In the genomic region with DNA sequence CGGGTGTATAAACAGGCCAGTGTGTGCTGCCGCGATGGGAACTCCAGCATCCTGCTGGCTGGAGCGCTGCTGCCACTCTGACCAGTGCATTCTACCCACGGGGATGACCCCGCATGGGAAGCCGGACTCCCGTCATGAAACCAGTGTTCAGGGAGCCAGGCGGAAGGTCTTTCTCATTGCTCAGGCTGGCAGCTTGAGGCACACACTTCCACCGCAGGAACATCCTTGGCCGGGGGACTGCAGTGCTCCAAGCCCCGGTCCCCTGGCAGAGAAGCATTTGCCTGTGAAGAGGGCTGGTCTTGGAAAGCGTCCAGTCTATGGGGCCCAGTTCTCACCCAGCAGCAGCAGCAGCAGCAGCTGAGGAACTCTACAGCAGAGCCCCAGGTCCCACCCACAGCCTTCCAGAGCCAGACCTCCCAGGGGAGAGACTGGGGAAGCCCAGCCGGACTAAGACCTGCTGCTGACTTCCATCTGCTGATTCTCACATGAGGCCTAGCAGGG, we compare ENCODE assay signal across 10 cellular contexts.
DNase-seq lines count a peak whose midpoint lies in the region; ATAC-seq and TF ChIP-seq lines count a peak whose summit lies in the region.
"Had no signal": no experiment of that assay in that cellular context is flagged by ENCODE, and none has a peak within 500 bp of the region (broad histone marks: within the 10 kb centered on the region; RNA-seq: fewer than 3 reads in every experiment).

No MANE protein-coding gene starts in this region.

- TF ChIP-seq CTCF in WERI-Rb-1 (IDR thresholded peaks at IDR 0.05; ENCODE audit: low read depth, low read length), result no peak
- no peak for TF ChIP-seq CTCF in testis (IDR thresholded peaks at IDR 0.05)

- H3K27me3 ChIP-seq in WERI-Rb-1 (ENCODE audit: insufficient read depth, low read depth, severe bottlenecking), result no peaks in the 10 kb centered on the region
- no peaks in the 10 kb centered on the region for H3K27me3 ChIP-seq in testis
- H3K27me3 ChIP-seq: ascending aorta had no signal

- no peak for ATAC-seq in HG02610 (IDR thresholded peaks at IDR 0.05; ENCODE audit: unreplicated experiment)

- H3K4me3 ChIP-seq in WERI-Rb-1 (ENCODE audit: low read depth, low read length), result no peak overlapping the region
- H3K4me3 ChIP-seq in testis, result no peak overlapping the region
- H3K4me3 ChIP-seq: ascending aorta had no signal

- WGBS in testis, 2 donors, result 65 to 68% methylated on average over 10 to 13 of the region's 14 CpGs

- peaks cover 11% of the 10 kb centered on the region for H3K4me1 ChIP-seq in testis

- DNase-seq in NCI-H524 (lab: John Stamatoyannopoulos, UW), result peak; percentile 28 to 65
- DNase-seq in NCI-H524 treated with DMSO at 0.1 percent for 48 hours (lab: John Stamatoyannopoulos, UW), result no peak
- DNase-seq in WERI-Rb-1, result peak; percentile 58
- peak; percentile 80 for DNase-seq in hepatic stellate cell (ENCODE audit: low spot score)
- DNase-seq in testis, result peak; percentile 36
- no peak for DNase-seq in activated T-helper 1 cell treated with anti-CD3 and anti-CD28 coated beads, Interleukin-12 subunit alpha, Interleukin-12 subunit beta, Interleukin-2, Interleukin-4 antibody, amounts not matched to agents 30 ng/mL and 10 ng/mL and 1 ng/mL, durations not matched to agents 14 hours and 24 hours and 36 hours (ENCODE audit: low spot score)
- DNase-seq in hippocampal formation (lab: John Stamatoyannopoulos, UW), result no peak
- DNase-seq: GF-D8 had no signal

- H3K9me3 ChIP-seq in WERI-Rb-1 (ENCODE audit: severe bottlenecking) (peaks cover 11% of the 10 kb centered on the region), testis (no peaks in the 10 kb centered on the region)
- H3K9me3 ChIP-seq: ascending aorta had no signal

- H3K9me3 Mint-ChIP-seq in activated T-helper 1 cell treated with anti-CD3 and anti-CD28 coated beads, Interleukin-12 subunit alpha, Interleukin-12 subunit beta, Interleukin-2, Interleukin-4 antibody, amounts not matched to agents 30 ng/mL and 10 ng/mL and 1 ng/mL, durations not matched to agents 14 hours and 24 hours and 36 hours, result peaks cover 17% of the 10 kb centered on the region

- no peaks in the 10 kb centered on the region for H3K36me3 Mint-ChIP-seq in activated T-helper 1 cell treated with anti-CD3 and anti-CD28 coated beads, Interleukin-12 subunit alpha, Interleukin-12 subunit beta, Interleukin-2, Interleukin-4 antibody, amounts not matched to agents 30 ng/mL and 10 ng/mL and 1 ng/mL, durations not matched to agents 14 hours and 24 hours and 36 hours (ENCODE audit: low read depth)

- intact Hi-C loops in testis (cut with DNase I; ENCODE audit: low total_unique reads), result no loop called here
- intact Hi-C loops in activated T-helper 1 cell treated with anti-CD3 and anti-CD28 coated beads, Interleukin-12 subunit alpha, Interleukin-12 subunit beta, Interleukin-2, Interleukin-4 antibody, amounts not matched to agents 30 ng/mL and 10 ng/mL and 1 ng/mL, durations not matched to agents 14 hours and 24 hours and 36 hours (cut with micrococcal nuclease), result no loop called here

- no peak for TF ChIP-seq POLR2A in testis (IDR thresholded peaks at IDR 0.05)

- H3K27ac Mint-ChIP-seq in activated T-helper 1 cell treated with anti-CD3 and anti-CD28 coated beads, Interleukin-12 subunit alpha, Interleukin-12 subunit beta, Interleukin-2, Interleukin-4 antibody, amounts not matched to agents 30 ng/mL and 10 ng/mL and 1 ng/mL, durations not matched to agents 14 hours and 24 hours and 36 hours, result no peak overlapping the region

- H3K27me3 Mint-ChIP-seq in activated T-helper 1 cell treated with anti-CD3 and anti-CD28 coated beads, Interleukin-12 subunit alpha, Interleukin-12 subunit beta, Interleukin-2, Interleukin-4 antibody, amounts not matched to agents 30 ng/mL and 10 ng/mL and 1 ng/mL, durations not matched to agents 14 hours and 24 hours and 36 hours (ENCODE audit: insufficient read depth), result peaks cover 3% of the 10 kb centered on the region

- H3K27ac ChIP-seq in WERI-Rb-1 (no peak overlapping the region), testis (no peak overlapping the region)
- H3K27ac ChIP-seq: ascending aorta had no signal

- H3K4me3 Mint-ChIP-seq in activated T-helper 1 cell treated with anti-CD3 and anti-CD28 coated beads, Interleukin-12 subunit alpha, Interleukin-12 subunit beta, Interleukin-2, Interleukin-4 antibody, amounts not matched to agents 30 ng/mL and 10 ng/mL and 1 ng/mL, durations not matched to agents 14 hours and 24 hours and 36 hours, result no peak overlapping the region

- peaks cover 14% of the 10 kb centered on the region for H3K36me3 ChIP-seq in WERI-Rb-1
- H3K36me3 ChIP-seq in testis (ENCODE audit: low read depth, missing control alignments), result no peaks in the 10 kb centered on the region
- H3K36me3 ChIP-seq: ascending aorta had no signal

- H3K4me1 Mint-ChIP-seq in activated T-helper 1 cell treated with anti-CD3 and anti-CD28 coated beads, Interleukin-12 subunit alpha, Interleukin-12 subunit beta, Interleukin-2, Interleukin-4 antibody, amounts not matched to agents 30 ng/mL and 10 ng/mL and 1 ng/mL, durations not matched to agents 14 hours and 24 hours and 36 hours (ENCODE audit: low read depth), result no peaks in the 10 kb centered on the region

Comparison
In these comparisons a context has a peak if more than half of its experiments do, and no peak if none do; other contexts are left out.
1. DNase-seq: peak in NCI-H524 (2 of 2), WERI-Rb-1 (single experiment), hepatic stellate cell (single experiment) and testis (single experiment); none in NCI-H524 treated with DMSO at 0.1 percent for 48 hours (single experiment), activated T-helper 1 cell treated with anti-CD3 and anti-CD28 coated beads, Interleukin-12 subunit alpha, Interleukin-12 subunit beta, Interleukin-2, Interleukin-4 antibody, amounts not matched to agents 30 ng/mL and 10 ng/mL and 1 ng/mL, durations not matched to agents 14 hours and 24 hours and 36 hours (single experiment) and hippocampal formation (0 of 2).